In the genomic region with DNA sequence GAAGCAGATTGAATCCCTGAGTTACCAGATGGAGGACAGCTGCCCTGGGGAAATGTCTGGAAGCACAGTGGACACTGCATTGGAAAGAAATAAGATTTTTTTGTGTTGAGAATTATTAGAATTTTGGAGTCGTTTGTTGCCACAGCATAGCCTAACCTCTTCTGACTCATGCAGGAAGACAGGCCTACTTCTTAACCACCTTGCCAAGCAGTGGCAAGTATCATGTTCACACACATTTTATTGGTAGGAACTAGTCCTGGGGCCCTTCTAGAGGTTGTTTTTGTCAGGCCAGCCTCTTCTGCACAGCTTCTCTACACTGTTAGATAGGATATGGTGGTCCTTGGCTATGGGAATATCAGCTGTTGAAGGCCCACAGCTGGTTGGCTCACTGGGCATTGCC, we compare ENCODE assay signal across 17 cellular contexts.
"Had no signal": no experiment of that assay in that cellular context is flagged by ENCODE, and none has a peak within 500 bp of the region (broad histone marks: within the 10 kb centered on the region; RNA-seq: fewer than 3 reads in every experiment).

No MANE protein-coding gene starts in this region.

- H3K4me3 Mint-ChIP-seq: activated naive CD4-positive, alpha-beta T cell treated with anti-CD3 and anti-CD28 coated beads, Interleukin-2, amount 10 ng/mL, durations not matched to agents 7 days and 5 days; memory B cell; naive thymus-derived CD4-positive, alpha-beta T cell; stimulated activated naive B cell treated with anti-CD40 and anti-IgM and Interleukin-4, amounts not matched to agents 10 μg/mL and 1 μg/mL and 100 μg/mL, for 72 hours; T-cell; type B pancreatic cell had no signal

- H3K27ac ChIP-seq: ascending aorta, dorsolateral prefrontal cortex, left ventricle myocardium inferior had no signal

- H3K9me3 ChIP-seq: ascending aorta, left ventricle myocardium inferior, mucosa of descending colon had no signal

- H3K4me1 Mint-ChIP-seq: activated naive CD4-positive, alpha-beta T cell treated with anti-CD3 and anti-CD28 coated beads, Interleukin-2, amount 10 ng/mL, durations not matched to agents 7 days and 5 days; memory B cell; naive thymus-derived CD4-positive, alpha-beta T cell; stimulated activated naive B cell treated with anti-CD40 and anti-IgM and Interleukin-4, amounts not matched to agents 10 μg/mL and 1 μg/mL and 100 μg/mL, for 72 hours; T-cell had no signal

- H3K27me3 ChIP-seq: ascending aorta, dorsolateral prefrontal cortex had no signal

- ATAC-seq: esophagus mucosa; mucosa of descending colon; naive thymus-derived CD4-positive, alpha-beta T cell; stimulated activated naive B cell treated with anti-CD40 and anti-IgM and Interleukin-4, amounts not matched to agents 10 μg/mL and 1 μg/mL and 100 μg/mL, for 72 hours; T-cell had no signal

- H3K4me3 ChIP-seq: ascending aorta, dorsolateral prefrontal cortex, left ventricle myocardium inferior, mucosa of descending colon had no signal

- H3K27me3 Mint-ChIP-seq: activated naive CD4-positive, alpha-beta T cell treated with anti-CD3 and anti-CD28 coated beads, Interleukin-2, amount 10 ng/mL, durations not matched to agents 7 days and 5 days; memory B cell; naive thymus-derived CD4-positive, alpha-beta T cell; stimulated activated naive B cell treated with anti-CD40 and anti-IgM and Interleukin-4, amounts not matched to agents 10 μg/mL and 1 μg/mL and 100 μg/mL, for 72 hours; T-cell; type B pancreatic cell had no signal

- H3K27ac Mint-ChIP-seq: activated naive CD4-positive, alpha-beta T cell treated with anti-CD3 and anti-CD28 coated beads, Interleukin-2, amount 10 ng/mL, durations not matched to agents 7 days and 5 days; memory B cell; naive thymus-derived CD4-positive, alpha-beta T cell; stimulated activated naive B cell treated with anti-CD40 and anti-IgM and Interleukin-4, amounts not matched to agents 10 μg/mL and 1 μg/mL and 100 μg/mL, for 72 hours; T-cell; type B pancreatic cell had no signal

- H3K9me3 Mint-ChIP-seq: activated naive CD4-positive, alpha-beta T cell treated with anti-CD3 and anti-CD28 coated beads, Interleukin-2, amount 10 ng/mL, durations not matched to agents 7 days and 5 days; memory B cell; stimulated activated naive B cell treated with anti-CD40 and anti-IgM and Interleukin-4, amounts not matched to agents 10 μg/mL and 1 μg/mL and 100 μg/mL, for 72 hours; T-cell; type B pancreatic cell had no signal

- H3K36me3 Mint-ChIP-seq: activated naive CD4-positive, alpha-beta T cell treated with anti-CD3 and anti-CD28 coated beads, Interleukin-2, amount 10 ng/mL, durations not matched to agents 7 days and 5 days; memory B cell; naive thymus-derived CD4-positive, alpha-beta T cell; stimulated activated naive B cell treated with anti-CD40 and anti-IgM and Interleukin-4, amounts not matched to agents 10 μg/mL and 1 μg/mL and 100 μg/mL, for 72 hours; T-cell; type B pancreatic cell had no signal

- H3K4me1 ChIP-seq: ascending aorta, left ventricle myocardium inferior had no signal

- DNase-seq: activated CD4-positive, alpha-beta T cell treated with anti-CD3 and anti-CD28 coated beads, Interleukin-2, amount 50 U/mL, for 4 hours; activated CD4-positive, CD25-positive, alpha-beta regulatory T cell treated with anti-CD3 and anti-CD28 coated beads, Interleukin-2, amount 50 U/mL, for 72 hours; activated naive CD4-positive, alpha-beta T cell treated with anti-CD3 and anti-CD28 coated beads, Interleukin-2, amount 10 ng/mL, durations not matched to agents 7 days and 5 days; dorsolateral prefrontal cortex; hippocampal formation; left ventricle myocardium inferior; mucosa of descending colon; naive thymus-derived CD4-positive, alpha-beta T cell; posterior cingulate gyrus; stimulated activated naive B cell treated with anti-CD40 and anti-IgM and Interleukin-4, amounts not matched to agents 10 μg/mL and 1 μg/mL and 100 μg/mL, for 72 hours; substantia nigra; T-cell; T-helper 9 cell had no signal

- H3K36me3 ChIP-seq: ascending aorta, left ventricle myocardium inferior had no signal
